ENCODE assay signal across 10 cellular contexts in genomic region chr10:62735464-62736188, GRCh38.
DNase-seq lines count a peak whose midpoint lies in the region; ATAC-seq and TF ChIP-seq lines count a peak whose summit lies in the region.
"Had no signal": no experiment of that assay in that cellular context is flagged by ENCODE, and none has a peak within 500 bp of the region (broad histone marks: within the 10 kb centered on the region; RNA-seq: fewer than 3 reads in every experiment).

No MANE protein-coding gene starts in this region.

- ATAC-seq in HG02852 (IDR thresholded peaks at IDR 0.05; ENCODE audit: unreplicated experiment) = peak; percentile 53
- peak; percentile 53 to 63 for ATAC-seq in stimulated activated naive B cell treated with anti-CD40 and anti-IgM and Interleukin-4, amounts not matched to agents 10 μg/mL and 1 μg/mL and 100 μg/mL, for 72 hours (replicated peaks)

- H3K9me3 ChIP-seq in OCI-LY7 (ENCODE audit: low read length) (no peaks in the 10 kb centered on the region), tibial nerve (no peaks in the 10 kb centered on the region)

- H3K4me3 Mint-ChIP-seq in activated naive CD4-positive, alpha-beta T cell treated with anti-CD3 and anti-CD28 coated beads for 36 hours = no peak overlapping the region
- H3K4me3 Mint-ChIP-seq in stimulated activated naive B cell treated with anti-CD40 and anti-IgM and Interleukin-4, amounts not matched to agents 10 μg/mL and 1 μg/mL and 100 μg/mL, for 72 hours = no peak overlapping the region
- H3K4me3 Mint-ChIP-seq: CD4-positive, alpha-beta memory T cell had no signal

- CTCF ChIA-PET in activated naive CD4-positive, alpha-beta T cell treated with anti-CD3 and anti-CD28 coated beads for 36 hours (lab: Charles Lee) = interaction anchor here (1.2 to 4.6 kb wide), 3 partner anchors 44 to 81 kb away, joined by 3 to 19 read pairs (median 3); partner anchors contain the start of gene EGR2
- CTCF ChIA-PET in OCI-LY7 (lab: Charles Lee; ENCODE audit: unreplicated experiment) = no interaction called here

- no TSS peak for BruUV-seq in OCI-LY7 (replicated peaks; lab: Mats Ljungman, UMichigan)

- H3K36me3 Mint-ChIP-seq in activated naive CD4-positive, alpha-beta T cell treated with anti-CD3 and anti-CD28 coated beads for 36 hours (ENCODE audit: low read depth) = no peaks in the 10 kb centered on the region
- H3K36me3 Mint-ChIP-seq in stimulated activated naive B cell treated with anti-CD40 and anti-IgM and Interleukin-4, amounts not matched to agents 10 μg/mL and 1 μg/mL and 100 μg/mL, for 72 hours = peaks cover 0 to 3% of the 10 kb centered on the region in 2 donors
- H3K36me3 Mint-ChIP-seq: CD4-positive, alpha-beta memory T cell had no signal

- DNase-seq in activated naive CD4-positive, alpha-beta T cell treated with anti-CD3 and anti-CD28 coated beads, Interleukin-2, amount 50 U/mL, for 16 hours = peak; percentile 20
- DNase-seq in activated naive CD4-positive, alpha-beta T cell treated with anti-CD3 and anti-CD28 coated beads for 36 hours = no peak
- DNase-seq in OCI-LY7 (ENCODE audit: low spot score) (peak; percentile 83), DMS53 treated with DMSO at 0.1 percent for 48 hours (lab: John Stamatoyannopoulos, UW; ENCODE audit: unreplicated experiment) (no peak), tibial nerve (ENCODE audit: low spot score in 2 of 2) (no peak), globus pallidus (ENCODE audit: low spot score) (no peak)
- DNase-seq in stimulated activated naive B cell treated with anti-CD40 and anti-IgM and Interleukin-4, amounts not matched to agents 10 μg/mL and 1 μg/mL and 100 μg/mL, for 72 hours = peak; percentile 50

- H3K27ac ChIP-seq in OCI-LY7 (ENCODE audit: low read depth, low read length, poor library complexity, severe bottlenecking) (peak overlapping the region; percentile 26), tibial nerve (no peak overlapping the region)
- H3K27ac ChIP-seq: parathyroid adenoma had no signal

- no peaks in the 10 kb centered on the region for H3K9me3 Mint-ChIP-seq in activated naive CD4-positive, alpha-beta T cell treated with anti-CD3 and anti-CD28 coated beads for 36 hours
- peaks cover 0 to 6% of the 10 kb centered on the region in 2 donors for H3K9me3 Mint-ChIP-seq in stimulated activated naive B cell treated with anti-CD40 and anti-IgM and Interleukin-4, amounts not matched to agents 10 μg/mL and 1 μg/mL and 100 μg/mL, for 72 hours
- H3K9me3 Mint-ChIP-seq: CD4-positive, alpha-beta memory T cell had no signal

- peaks cover 10% of the 10 kb centered on the region for H3K4me1 Mint-ChIP-seq in activated naive CD4-positive, alpha-beta T cell treated with anti-CD3 and anti-CD28 coated beads for 36 hours (ENCODE audit: low read depth)
- H3K4me1 Mint-ChIP-seq in stimulated activated naive B cell treated with anti-CD40 and anti-IgM and Interleukin-4, amounts not matched to agents 10 μg/mL and 1 μg/mL and 100 μg/mL, for 72 hours = peaks cover 22 to 29% of the 10 kb centered on the region in 2 donors

- peaks cover 2% of the 10 kb centered on the region for H3K27me3 Mint-ChIP-seq in activated naive CD4-positive, alpha-beta T cell treated with anti-CD3 and anti-CD28 coated beads for 36 hours (ENCODE audit: low read depth)
- H3K27me3 Mint-ChIP-seq in stimulated activated naive B cell treated with anti-CD40 and anti-IgM and Interleukin-4, amounts not matched to agents 10 μg/mL and 1 μg/mL and 100 μg/mL, for 72 hours = no peaks in the 10 kb centered on the region

- no peaks in the 10 kb centered on the region for H3K79me2 ChIP-seq in OCI-LY7 (ENCODE audit: insufficient read depth, low read depth, low read length)
- H3K79me2 ChIP-seq: parathyroid adenoma had no signal

- no peaks in the 10 kb centered on the region for H3K27me3 ChIP-seq in tibial nerve

- TF ChIP-seq EP300 in tibial nerve (IDR thresholded peaks at IDR 0.05) = no peak

- POLR2A ChIA-PET in OCI-LY7 (lab: Charles Lee) = interaction anchor here (0.6 to 2.6 kb wide), 8 partner anchors 8 to 205 kb away, joined by 3 to 11 read pairs (median 4); no protein-coding TSS in a partner anchor

- H3K36me3 ChIP-seq in OCI-LY7 (ENCODE audit: insufficient read depth, low read length) (no peaks in the 10 kb centered on the region), tibial nerve (no peaks in the 10 kb centered on the region)

- H3K9me2 ChIP-seq in OCI-LY7 (ENCODE audit: insufficient read depth, low read length) = no peaks in the 10 kb centered on the region

- intact Hi-C loops in activated naive CD4-positive, alpha-beta T cell treated with anti-CD3 and anti-CD28 coated beads for 36 hours (cut with micrococcal nuclease) = loop anchor here (1.0 kb wide), 1 partner anchor 9 kb away; no protein-coding TSS in a partner anchor
- intact Hi-C loops in OCI-LY7 (cut with micrococcal nuclease; ENCODE audit: unreplicated experiment) = no loop called here

- no peaks in the 10 kb centered on the region for H4K20me1 ChIP-seq in OCI-LY7 (ENCODE audit: insufficient read depth, low read length)

- peak overlapping the region; percentile 42 for H3K4me2 ChIP-seq in OCI-LY7 (ENCODE audit: low read length)

- no peak overlapping the region for H2AFZ ChIP-seq in OCI-LY7 (ENCODE audit: low read length)
- H2AFZ ChIP-seq: parathyroid adenoma had no signal

- WGBS in tibial nerve, 2 donors = 46 to 50% methylated on average over 3 of the region's 3 CpGs

- no peak for TF ChIP-seq CTCF in OCI-LY7 (conservative IDR thresholded peaks at IDR 0.05; ENCODE audit: low read length)
- no peak for TF ChIP-seq CTCF in tibial nerve (IDR thresholded peaks at IDR 0.05)

- TF ChIP-seq POLR2A in tibial nerve (IDR thresholded peaks at IDR 0.05) = no peak

- H3K4me3 ChIP-seq in OCI-LY7 (ENCODE audit: low read depth, low read length, poor library complexity, severe bottlenecking) (no peak overlapping the region), tibial nerve (no peak overlapping the region)

- H3K4me1 ChIP-seq in OCI-LY7 (ENCODE audit: insufficient read depth, low read length, poor library complexity, severe bottlenecking) (peaks cover 33% of the 10 kb centered on the region), tibial nerve (no peaks in the 10 kb centered on the region)
- H3K4me1 ChIP-seq: parathyroid adenoma had no signal

- H3K27ac Mint-ChIP-seq in activated naive CD4-positive, alpha-beta T cell treated with anti-CD3 and anti-CD28 coated beads for 36 hours = no peak overlapping the region
- no peak overlapping the region for H3K27ac Mint-ChIP-seq in stimulated activated naive B cell treated with anti-CD40 and anti-IgM and Interleukin-4, amounts not matched to agents 10 μg/mL and 1 μg/mL and 100 μg/mL, for 72 hours
- H3K27ac Mint-ChIP-seq: CD4-positive, alpha-beta memory T cell had no signal

Comparison
In these comparisons a context has a peak if more than half of its experiments do, and no peak if none do; other contexts are left out.
1. DNase-seq: peak in activated naive CD4-positive, alpha-beta T cell treated with anti-CD3 and anti-CD28 coated beads, Interleukin-2, amount 50 U/mL, for 16 hours (single experiment), OCI-LY7 (single experiment) and stimulated activated naive B cell treated with anti-CD40 and anti-IgM and Interleukin-4, amounts not matched to agents 10 μg/mL and 1 μg/mL and 100 μg/mL, for 72 hours (single experiment); none in activated naive CD4-positive, alpha-beta T cell treated with anti-CD3 and anti-CD28 coated beads for 36 hours (single experiment), DMS53 treated with DMSO at 0.1 percent for 48 hours (single experiment), tibial nerve (0 of 2) and globus pallidus (single experiment).